ENCODE assay signal across 12 cellular contexts in genomic region chr11:119167077-119167458, GRCh38. TPM values are rescaled to one million over a fixed set of nuclear protein-coding genes. Genes with fewer than 3 reads are reported as not detected.
DNase-seq lines count a peak whose midpoint lies in the region; ATAC-seq, FAIRE-seq and TF ChIP-seq lines count a peak whose summit lies in the region.
"Not testable (repeated sequence)": the region's sequence is repeated elsewhere in the genome, so short reads cannot be mapped to it uniquely, and the experiment has no call there.
"Had no signal": no experiment of that assay in that cellular context is flagged by ENCODE, and none has a peak within 500 bp of the region (broad histone marks: within the 10 kb centered on the region; RNA-seq: fewer than 3 reads in every experiment).

No MANE protein-coding gene starts in this region.

- not testable (repeated sequence) for H3K9me2 ChIP-seq in GM23338 (ENCODE audit: insufficient read depth); PC-9 (ENCODE audit: insufficient read depth)

- not testable (repeated sequence) for TF ChIP-seq EP300 in HepG2 (IDR thresholded peaks at IDR 0.05; ENCODE audit: low read depth in 2 of 2, low read length in 2 of 2); HepG2 (CRISPR knock-in tag; IDR thresholded peaks at IDR 0.05; ENCODE audit: borderline replicate concordance)

- not testable (repeated sequence) for DNase-seq in GM23338 (ENCODE audit: low spot score); PC-9; chondrocyte (ENCODE audit: low spot score); HepG2 (ENCODE audit: low spot score)
- DNase-seq in glomerular visceral epithelial cell (ENCODE audit: extremely low spot score) = peak; percentile 19

- H3K4me1 Mint-ChIP-seq in GM23338 (peaks cover 15% of the 10 kb centered on the region), chondrocyte (ENCODE audit: low read depth) (peaks cover 19% of the 10 kb centered on the region)

- H3K4me3 Mint-ChIP-seq in GM23338; chondrocyte (ENCODE audit: unreplicated experiment): not testable (repeated sequence)

- H3K4me2 ChIP-seq in BLaER1 treated with 17β-estradiol and CSF1 and Interleukin-3, amounts not matched to agents 10 nM and 100 nM = peak overlapping the region in 9 of 11 experiments; percentile 13 to 69 (median 52); a peak in 13 of 22 replicates
- H3K4me2 ChIP-seq in GM23338 (peak overlapping the region; percentile 42; the same call in 1 of the 2 replicates), PC-9 (peak overlapping the region; percentile 22; the same call in 1 of the 2 replicates), HepG2 (ENCODE audit: low read depth, low read length) (peak overlapping the region; percentile 78)

- POLR2A ChIA-PET in PC-9 (lab: Charles Lee; ENCODE audit: unreplicated experiment) = interaction anchor here (0.6 to 1.0 kb wide), 2 partner anchors 82 to 544 kb away, joined by 4 to 5 read pairs; partner anchors contain the start of gene HMBS
- POLR2A ChIA-PET in HepG2 (lab: Yijun Ruan, JAX) = interaction anchor here (0.6 to 3.6 kb wide), 5 partner anchors 14 to 371 kb away, joined by 3 to 31 read pairs (median 3); partner anchors contain the start of genes HINFP, NHERF4 and VPS11

- not testable (repeated sequence) for FAIRE-seq in HepG2 (lab: Jason Lieb, UNC)

- not testable (repeated sequence) for TF ChIP-seq RAD21 in HepG2 (CRISPR knock-in tag; IDR thresholded peaks at IDR 0.05)

- peaks cover 23 to 43% (median 36%) of the 10 kb centered on the region in 10 experiments for H3K4me1 ChIP-seq in BLaER1 treated with 17β-estradiol and CSF1 and Interleukin-3, amounts not matched to agents 10 nM and 100 nM
- peaks cover 12% of the 10 kb centered on the region; the same call in 1 of the 2 replicates for H3K4me1 ChIP-seq in GM23338 (ENCODE audit: insufficient read depth)
- peaks cover 29% of the 10 kb centered on the region for H3K4me1 ChIP-seq in PC-9 (replicated peaks; ENCODE audit: insufficient read depth)
- peaks cover 39% of the 10 kb centered on the region for H3K4me1 ChIP-seq in HepG2 (ENCODE audit: insufficient read depth, low read length)

- not testable (repeated sequence) for H3K27ac ChIP-seq in BLaER1 treated with 17β-estradiol and CSF1 and Interleukin-3, amounts not matched to agents 10 nM and 100 nM; GM23338 (ENCODE audit: low read depth); HepG2 (ENCODE audit: extremely low read length, insufficient read depth, low read length)
- 0 out of 2 replicates have a peak overlapping the region, but pooled peaks have one; percentile 38 for H3K27ac ChIP-seq in PC-9
- H3K27ac ChIP-seq in skin epidermis = peak overlapping the region in 15 of 21 experiments; percentile 17 to 98 (median 54)

- intact Hi-C loops in PC-9 (cut with micrococcal nuclease; ENCODE audit: unreplicated experiment); HepG2 (cut with micrococcal nuclease; ENCODE audit: unreplicated experiment): not testable (repeated sequence)

- not testable (repeated sequence) for H3K36me3 ChIP-seq in BLaER1 treated with 17β-estradiol and CSF1 and Interleukin-3, amounts not matched to agents 10 nM and 100 nM; GM23338 (ENCODE audit: insufficient read depth); PC-9 (ENCODE audit: low read depth); HepG2 (replicated peaks in 1 of 2; ENCODE audit: control insufficient read depth in 1 of 2, insufficient read depth in 2 of 2, low read length in 2 of 2)

- H3K9me3 Mint-ChIP-seq in GM23338; chondrocyte (ENCODE audit: low read depth): not testable (repeated sequence)

- TF ChIP-seq POLR2A in HepG2 (IDR thresholded peaks at IDR 0.05; ENCODE audit: insufficient read depth in 1 of 2, low read depth in 2 of 2, low read length in 2 of 2) = not testable (repeated sequence)

- not testable (repeated sequence) for ATAC-seq in GM23338, HepG2

- H3K4me3 ChIP-seq in BLaER1 treated with 17β-estradiol and CSF1 and Interleukin-3, amounts not matched to agents 10 nM and 100 nM; GM23338; PC-9; skin epidermis: not testable (repeated sequence)
- peak overlapping the region in 1 of 3 experiments; percentile 33; a peak in 1 of 6 replicates for H3K4me3 ChIP-seq in HepG2 (replicated peaks in 1 of 3; ENCODE audit: insufficient read depth in 1 of 3, low read depth in 2 of 3, low read length in 3 of 3)

- BruUV-seq in PC-9 (replicated peaks; lab: Mats Ljungman, UMichigan); HepG2 (replicated peaks; lab: Mats Ljungman, UMichigan): not testable (repeated sequence)

- not testable (repeated sequence) for H3K36me3 Mint-ChIP-seq in GM23338 (ENCODE audit: low read depth); chondrocyte (ENCODE audit: low read depth)

- TF ChIP-seq CTCF in GM23338 (conservative IDR thresholded peaks at IDR 0.05; ENCODE audit: low read depth in 2 of 2); PC-9 (conservative IDR thresholded peaks at IDR 0.05); chondrocyte (IDR thresholded peaks at IDR 0.05); HepG2 (CRISPR knock-in tag; IDR thresholded peaks at IDR 0.05): not testable (repeated sequence)

- not testable (repeated sequence) for H3K27me3 ChIP-seq in BLaER1 treated with 17β-estradiol and CSF1 and Interleukin-3, amounts not matched to agents 10 nM and 100 nM; GM23338 (ENCODE audit: insufficient read depth); PC-9 (ENCODE audit: insufficient read depth, low read depth)
- H3K27me3 ChIP-seq in HepG2 (ENCODE audit: control insufficient read depth in 1 of 2, insufficient read depth in 2 of 2, low read length in 2 of 2) = peaks cover 0 to 10% of the 10 kb centered on the region in 2 experiments; a peak in 2 of 5 replicates

- peak overlapping the region; percentile 67; the same call in 1 of the 2 replicates for H2AFZ ChIP-seq in GM23338
- not testable (repeated sequence) for H2AFZ ChIP-seq in PC-9
- H2AFZ ChIP-seq in HepG2 (ENCODE audit: low read length) = peak overlapping the region; percentile 63

- not testable (repeated sequence) for H4K20me1 ChIP-seq in BLaER1 treated with 17β-estradiol and CSF1 and Interleukin-3, amounts not matched to agents 10 nM and 100 nM; GM23338 (replicated peaks; ENCODE audit: insufficient read depth); PC-9 (ENCODE audit: insufficient read depth); HepG2 (ENCODE audit: insufficient read depth, low read length)

- 4% methylated on average over 10 of the region's 10 CpGs for WGBS in HepG2 (ENCODE audit: low lambda C conversion rate)

- not testable (repeated sequence) for H3K9me3 ChIP-seq in BLaER1 treated with 17β-estradiol and CSF1 and Interleukin-3, amounts not matched to agents 10 nM and 100 nM (replicated peaks in 1 of 11); PC-9 (ENCODE audit: insufficient read depth, low read depth); HepG2 (ENCODE audit: low read length)

- CTCF ChIA-PET in PC-9 (lab: Charles Lee) = interaction anchor here (1.1 kb wide), 1 partner anchor 10 kb away, joined by 3 read pairs; no protein-coding TSS in a partner anchor
- CTCF ChIA-PET in HepG2 (lab: Yijun Ruan, JAX; ENCODE audit: low intra/inter-chr PET ratio, low total read pairs) = interaction anchor here (2.5 kb wide), 1 partner anchor 29 kb away, joined by 13 read pairs; no protein-coding TSS in a partner anchor

- H3K9ac ChIP-seq in BLaER1 treated with 17β-estradiol and CSF1 and Interleukin-3, amounts not matched to agents 10 nM and 100 nM = 0 out of 22 replicates have a peak overlapping the region, but pooled peaks of 1 of the 11 experiments have one; percentile 15
- H3K9ac ChIP-seq in HepG2 (ENCODE audit: insufficient read depth, low read depth, low read length) = peak overlapping the region; percentile 22; the same call in 1 of the 2 replicates

- in situ Hi-C loops in HepG2 (cut with HindIII; ENCODE audit: extremely low pct_ligation_motif_present, low pct_unique_long_range_greater_than_20kb) = not testable (repeated sequence)

- H3F3A ChIP-seq in GM23338 (replicated peaks; ENCODE audit: low read depth) = not testable (repeated sequence)
- H3F3A ChIP-seq in PC-9 (ENCODE audit: insufficient read depth, low read depth) = peaks cover 48% of the 10 kb centered on the region

- not testable (repeated sequence) for H3K79me2 ChIP-seq in GM23338 (replicated peaks; ENCODE audit: insufficient read depth); PC-9 (ENCODE audit: low read depth); HepG2 (ENCODE audit: insufficient read depth, low read length)

- H3K27ac Mint-ChIP-seq in GM23338 = peak overlapping the region; percentile 31; the same call in 1 of the 2 replicates
- H3K27ac Mint-ChIP-seq in chondrocyte (ENCODE audit: unreplicated experiment) = peak overlapping the region; percentile 8

- peaks cover 25% of the 10 kb centered on the region for H3K27me3 Mint-ChIP-seq in GM23338 (ENCODE audit: insufficient read depth, low read depth, poor library complexity)
- H3K27me3 Mint-ChIP-seq in chondrocyte (ENCODE audit: low read depth) = not testable (repeated sequence)

RNA-seq across cellular contexts. Expression of gene NLRX1, which starts 1.5 kb away (rescaled TPM):
- 13.8 and 14.2 TPM in 2 replicates for total RNA-seq in GM23338 (2014; rRNA removed; shearing (Covaris generic))
- 2.8 and 3.4 TPM in 2 replicates for polyA plus RNA-seq in GM23338 (2016; fragmentation: Nextera tagmentation; extraction: Ambion mirVana)
- total RNA-seq in PC-9 (2021) = 18.4 and 22.5 TPM in 2 replicates
- 13.0 to 20.1 TPM (median 19.2 TPM) in 3 replicates for total RNA-seq in chondrocyte
- 6.8 and 11.0 TPM in 2 replicates for total RNA-seq in HepG2 (2016; rRNA removed; fragmentation: Illumina TruSeq; extraction: Trizol)
- 1.4 and 3.1 TPM in 2 replicates for total RNA-seq in HepG2 (2016; cell fraction: cytosol; rRNA removed; fragmentation: Illumina TruSeq; extraction: Trizol; ENCODE audit: low read depth)
- total RNA-seq in HepG2 (2016; cell fraction: insoluble cytoplasmic fraction; rRNA removed; fragmentation: Illumina TruSeq; extraction: Trizol) = 5.5 and 10.0 TPM in 2 replicates
- total RNA-seq in HepG2 (2016; cell fraction: membrane; rRNA removed; fragmentation: Illumina TruSeq; extraction: Trizol) = 5.9 and 7.2 TPM in 2 replicates
- 7.8 and 11.2 TPM in 2 replicates for total RNA-seq in HepG2 (2016; cell fraction: nucleus; rRNA removed; fragmentation: Illumina TruSeq; extraction: Trizol)
- 8.7 and 11.6 TPM in 2 replicates for polyA plus RNA-seq in HepG2 (2011; rRNA removed)
- 8.3 and 12.6 TPM in 2 replicates for polyA plus RNA-seq in HepG2 (2011; cell fraction: cytosol; rRNA removed)
- 22.0 and 23.5 TPM in 2 replicates for polyA plus RNA-seq in HepG2 (2011; cell fraction: nucleus; rRNA removed)
- polyA plus RNA-seq in HepG2 (2012) = 6.1 and 6.9 TPM in 2 replicates
- 1.3 and 1.4 TPM in 2 replicates for polyA plus RNA-seq in HepG2 (2016; cell fraction: cytosol; fragmentation: Illumina TruSeq; extraction: Trizol; ENCODE audit: low read depth)
- 6.2 and 9.2 TPM in 2 replicates for polyA plus RNA-seq in HepG2 (2016; cell fraction: insoluble cytoplasmic fraction; fragmentation: Illumina TruSeq; extraction: Trizol; ENCODE audit: low read depth)
- polyA plus RNA-seq in HepG2 (2016; cell fraction: membrane; fragmentation: Illumina TruSeq; extraction: Trizol; ENCODE audit: low read depth) = 4.5 and 4.6 TPM in 2 replicates
- 16.4 and 17.6 TPM in 2 replicates for polyA plus RNA-seq in HepG2 (2016; cell fraction: nucleus; fragmentation: Illumina TruSeq; extraction: Trizol; ENCODE audit: insufficient read depth, low read depth)
- polyA minus RNA-seq in HepG2 (2011; rRNA and poly(A)+ RNA removed; ENCODE audit: low replicate concordance) = 17.5 and 38.5 TPM in 2 replicates
- polyA minus RNA-seq in HepG2 (2011; cell fraction: cytosol; rRNA and poly(A)+ RNA removed) = 9.4 and 12.5 TPM in 2 replicates
- polyA minus RNA-seq in HepG2 (2011; cell fraction: nucleus; rRNA and poly(A)+ RNA removed) = 8.4 and 9.0 TPM in 2 replicates

RNA-seq across cellular contexts. Expression of gene NHERF4, which starts 18.2 kb away (rescaled TPM):
- total RNA-seq in GM23338 (2014; rRNA removed; shearing (Covaris generic)) = not detected in 2 replicates
- polyA plus RNA-seq in GM23338 (2016; fragmentation: Nextera tagmentation; extraction: Ambion mirVana) = 0.15 TPM in 1 of 2 replicates, not detected in the other
- total RNA-seq in PC-9 (2021) = 0.73 TPM in 1 of 2 replicates, not detected in the other
- total RNA-seq in chondrocyte = not detected in 3 replicates
- 0.24 TPM in 1 of 2 replicates, not detected in the other for total RNA-seq in HepG2 (2016; rRNA removed; fragmentation: Illumina TruSeq; extraction: Trizol)
- not detected in 2 replicates for total RNA-seq in HepG2 (2016; cell fraction: cytosol; rRNA removed; fragmentation: Illumina TruSeq; extraction: Trizol; ENCODE audit: low read depth)
- total RNA-seq in HepG2 (2016; cell fraction: insoluble cytoplasmic fraction; rRNA removed; fragmentation: Illumina TruSeq; extraction: Trizol) = 0.11 TPM in 1 of 2 replicates, not detected in the other
- not detected in 2 replicates for total RNA-seq in HepG2 (2016; cell fraction: membrane; rRNA removed; fragmentation: Illumina TruSeq; extraction: Trizol)
- total RNA-seq in HepG2 (2016; cell fraction: nucleus; rRNA removed; fragmentation: Illumina TruSeq; extraction: Trizol) = 0.16 TPM in 1 of 2 replicates, not detected in the other
- polyA plus RNA-seq in HepG2 (2011; rRNA removed) = 0.12 and 0.38 TPM in 2 replicates
- polyA plus RNA-seq in HepG2 (2011; cell fraction: cytosol; rRNA removed) = not detected in 2 replicates
- 0.42 and 1.1 TPM in 2 replicates for polyA plus RNA-seq in HepG2 (2011; cell fraction: nucleus; rRNA removed)
- polyA plus RNA-seq in HepG2 (2012) = 0.19 TPM in 1 of 2 replicates, not detected in the other
- not detected in 2 replicates for polyA plus RNA-seq in HepG2 (2016; cell fraction: cytosol; fragmentation: Illumina TruSeq; extraction: Trizol; ENCODE audit: low read depth)
- polyA plus RNA-seq in HepG2 (2016; cell fraction: insoluble cytoplasmic fraction; fragmentation: Illumina TruSeq; extraction: Trizol; ENCODE audit: low read depth) = not detected in 2 replicates
- not detected in 2 replicates for polyA plus RNA-seq in HepG2 (2016; cell fraction: membrane; fragmentation: Illumina TruSeq; extraction: Trizol; ENCODE audit: low read depth)
- polyA plus RNA-seq in HepG2 (2016; cell fraction: nucleus; fragmentation: Illumina TruSeq; extraction: Trizol; ENCODE audit: insufficient read depth, low read depth) = 1.5 and 1.7 TPM in 2 replicates
- polyA minus RNA-seq in HepG2 (2011; rRNA and poly(A)+ RNA removed; ENCODE audit: low replicate concordance) = 0.33 and 0.54 TPM in 2 replicates
- not detected in 2 replicates for polyA minus RNA-seq in HepG2 (2011; cell fraction: cytosol; rRNA and poly(A)+ RNA removed)
- polyA minus RNA-seq in HepG2 (2011; cell fraction: nucleus; rRNA and poly(A)+ RNA removed) = 0.62 and 0.77 TPM in 2 replicates
- total RNA-seq: A673; Calu3; CD4-positive, CD25-positive, alpha-beta regulatory T cell; H7 had no signal
- polyA plus RNA-seq: AG04450; CD4-positive, CD25-positive, alpha-beta regulatory T cell had no signal

RNA-seq across cellular contexts. Expression of gene ABCG4, which starts 18.2 kb away (rescaled TPM):
- 1.0 and 1.2 TPM in 2 replicates for total RNA-seq in GM23338 (2014; rRNA removed; shearing (Covaris generic))
- polyA plus RNA-seq in GM23338 (2016; fragmentation: Nextera tagmentation; extraction: Ambion mirVana) = 0.58 and 0.94 TPM in 2 replicates
- 0.11 TPM in 1 of 2 replicates, not detected in the other for total RNA-seq in PC-9 (2021)
- 0.80 to 2.5 TPM (median 2.0 TPM) in 3 replicates for total RNA-seq in chondrocyte
- total RNA-seq in HepG2 (2016; rRNA removed; fragmentation: Illumina TruSeq; extraction: Trizol) = not detected in 2 replicates
- not detected in 2 replicates for total RNA-seq in HepG2 (2016; cell fraction: cytosol; rRNA removed; fragmentation: Illumina TruSeq; extraction: Trizol; ENCODE audit: low read depth)
- not detected in 2 replicates for total RNA-seq in HepG2 (2016; cell fraction: insoluble cytoplasmic fraction; rRNA removed; fragmentation: Illumina TruSeq; extraction: Trizol)
- not detected in 2 replicates for total RNA-seq in HepG2 (2016; cell fraction: membrane; rRNA removed; fragmentation: Illumina TruSeq; extraction: Trizol)
- total RNA-seq in HepG2 (2016; cell fraction: nucleus; rRNA removed; fragmentation: Illumina TruSeq; extraction: Trizol) = not detected in 2 replicates
- not detected in 2 replicates for polyA plus RNA-seq in HepG2 (2011; rRNA removed)
- not detected in 2 replicates for polyA plus RNA-seq in HepG2 (2011; cell fraction: cytosol; rRNA removed)
- polyA plus RNA-seq in HepG2 (2011; cell fraction: nucleus; rRNA removed) = 0.05 TPM in 1 of 2 replicates, not detected in the other
- polyA plus RNA-seq in HepG2 (2012) = not detected in 2 replicates
- not detected in 2 replicates for polyA plus RNA-seq in HepG2 (2016; cell fraction: cytosol; fragmentation: Illumina TruSeq; extraction: Trizol; ENCODE audit: low read depth)
- not detected in 2 replicates for polyA plus RNA-seq in HepG2 (2016; cell fraction: insoluble cytoplasmic fraction; fragmentation: Illumina TruSeq; extraction: Trizol; ENCODE audit: low read depth)
- not detected in 2 replicates for polyA plus RNA-seq in HepG2 (2016; cell fraction: membrane; fragmentation: Illumina TruSeq; extraction: Trizol; ENCODE audit: low read depth)
- not detected in 2 replicates for polyA plus RNA-seq in HepG2 (2016; cell fraction: nucleus; fragmentation: Illumina TruSeq; extraction: Trizol; ENCODE audit: insufficient read depth, low read depth)
- polyA minus RNA-seq in HepG2 (2011; rRNA and poly(A)+ RNA removed; ENCODE audit: low replicate concordance) = 0.52 TPM in 1 of 2 replicates, not detected in the other
- not detected in 2 replicates for polyA minus RNA-seq in HepG2 (2011; cell fraction: cytosol; rRNA and poly(A)+ RNA removed)
- not detected in 2 replicates for polyA minus RNA-seq in HepG2 (2011; cell fraction: nucleus; rRNA and poly(A)+ RNA removed)
- total RNA-seq: A673; Calu3; CD4-positive, CD25-positive, alpha-beta regulatory T cell had no signal
- polyA plus RNA-seq: CD4-positive, CD25-positive, alpha-beta regulatory T cell had no signal

RNA-seq across cellular contexts. Expression of gene CBL, which starts 39.1 kb away (rescaled TPM):
- 67.6 and 67.8 TPM in 2 replicates for total RNA-seq in GM23338 (2014; rRNA removed; shearing (Covaris generic))
- polyA plus RNA-seq in GM23338 (2016; fragmentation: Nextera tagmentation; extraction: Ambion mirVana) = 31.6 and 40.1 TPM in 2 replicates
- 26.3 and 32.9 TPM in 2 replicates for total RNA-seq in PC-9 (2021)
- 17.8 to 25.8 TPM (median 25.5 TPM) in 3 replicates for total RNA-seq in chondrocyte
- total RNA-seq in HepG2 (2016; rRNA removed; fragmentation: Illumina TruSeq; extraction: Trizol) = 7.4 and 11.0 TPM in 2 replicates
- total RNA-seq in HepG2 (2016; cell fraction: cytosol; rRNA removed; fragmentation: Illumina TruSeq; extraction: Trizol; ENCODE audit: low read depth) = 1.9 TPM in 2 replicates
- 7.0 and 10.4 TPM in 2 replicates for total RNA-seq in HepG2 (2016; cell fraction: insoluble cytoplasmic fraction; rRNA removed; fragmentation: Illumina TruSeq; extraction: Trizol)
- 3.6 and 3.8 TPM in 2 replicates for total RNA-seq in HepG2 (2016; cell fraction: membrane; rRNA removed; fragmentation: Illumina TruSeq; extraction: Trizol)
- total RNA-seq in HepG2 (2016; cell fraction: nucleus; rRNA removed; fragmentation: Illumina TruSeq; extraction: Trizol) = 7.7 and 8.2 TPM in 2 replicates
- 5.5 and 6.6 TPM in 2 replicates for polyA plus RNA-seq in HepG2 (2011; rRNA removed)
- 3.7 and 5.6 TPM in 2 replicates for polyA plus RNA-seq in HepG2 (2011; cell fraction: cytosol; rRNA removed)
- polyA plus RNA-seq in HepG2 (2011; cell fraction: nucleus; rRNA removed) = 5.9 and 7.4 TPM in 2 replicates
- polyA plus RNA-seq in HepG2 (2012) = 4.8 and 5.0 TPM in 2 replicates
- 0.28 and 0.44 TPM in 2 replicates for polyA plus RNA-seq in HepG2 (2016; cell fraction: cytosol; fragmentation: Illumina TruSeq; extraction: Trizol; ENCODE audit: low read depth)
- polyA plus RNA-seq in HepG2 (2016; cell fraction: insoluble cytoplasmic fraction; fragmentation: Illumina TruSeq; extraction: Trizol; ENCODE audit: low read depth) = 7.1 and 7.8 TPM in 2 replicates
- 0.90 and 0.94 TPM in 2 replicates for polyA plus RNA-seq in HepG2 (2016; cell fraction: membrane; fragmentation: Illumina TruSeq; extraction: Trizol; ENCODE audit: low read depth)
- 7.5 and 8.7 TPM in 2 replicates for polyA plus RNA-seq in HepG2 (2016; cell fraction: nucleus; fragmentation: Illumina TruSeq; extraction: Trizol; ENCODE audit: insufficient read depth, low read depth)
- 8.8 and 10.6 TPM in 2 replicates for polyA minus RNA-seq in HepG2 (2011; rRNA and poly(A)+ RNA removed; ENCODE audit: low replicate concordance)
- polyA minus RNA-seq in HepG2 (2011; cell fraction: cytosol; rRNA and poly(A)+ RNA removed) = 7.7 and 9.4 TPM in 2 replicates
- polyA minus RNA-seq in HepG2 (2011; cell fraction: nucleus; rRNA and poly(A)+ RNA removed) = 8.6 and 11.1 TPM in 2 replicates

RNA-seq across cellular contexts. Expression of gene HINFP, which starts 45.7 kb away (rescaled TPM):
- 29.2 and 29.6 TPM in 2 replicates for total RNA-seq in GM23338 (2014; rRNA removed; shearing (Covaris generic))
- 12.6 and 12.8 TPM in 2 replicates for polyA plus RNA-seq in GM23338 (2016; fragmentation: Nextera tagmentation; extraction: Ambion mirVana)
- 34.9 and 35.5 TPM in 2 replicates for total RNA-seq in PC-9 (2021)
- total RNA-seq in chondrocyte = 16.9 to 22.9 TPM (median 21.9 TPM) in 3 replicates
- total RNA-seq in HepG2 (2016; rRNA removed; fragmentation: Illumina TruSeq; extraction: Trizol) = 13.3 and 15.1 TPM in 2 replicates
- total RNA-seq in HepG2 (2016; cell fraction: cytosol; rRNA removed; fragmentation: Illumina TruSeq; extraction: Trizol; ENCODE audit: low read depth) = 19.3 and 21.2 TPM in 2 replicates
- 13.0 and 15.1 TPM in 2 replicates for total RNA-seq in HepG2 (2016; cell fraction: insoluble cytoplasmic fraction; rRNA removed; fragmentation: Illumina TruSeq; extraction: Trizol)
- total RNA-seq in HepG2 (2016; cell fraction: membrane; rRNA removed; fragmentation: Illumina TruSeq; extraction: Trizol) = 11.9 and 13.6 TPM in 2 replicates
- total RNA-seq in HepG2 (2016; cell fraction: nucleus; rRNA removed; fragmentation: Illumina TruSeq; extraction: Trizol) = 14.0 and 18.0 TPM in 2 replicates
- polyA plus RNA-seq in HepG2 (2011; rRNA removed) = 21.4 and 27.5 TPM in 2 replicates
- polyA plus RNA-seq in HepG2 (2011; cell fraction: cytosol; rRNA removed) = 15.9 and 17.5 TPM in 2 replicates
- polyA plus RNA-seq in HepG2 (2011; cell fraction: nucleus; rRNA removed) = 47.6 and 50.8 TPM in 2 replicates
- polyA plus RNA-seq in HepG2 (2012) = 8.2 and 13.4 TPM in 2 replicates
- 2.5 and 2.6 TPM in 2 replicates for polyA plus RNA-seq in HepG2 (2016; cell fraction: cytosol; fragmentation: Illumina TruSeq; extraction: Trizol; ENCODE audit: low read depth)
- 14.5 and 17.5 TPM in 2 replicates for polyA plus RNA-seq in HepG2 (2016; cell fraction: insoluble cytoplasmic fraction; fragmentation: Illumina TruSeq; extraction: Trizol; ENCODE audit: low read depth)
- 4.6 and 5.7 TPM in 2 replicates for polyA plus RNA-seq in HepG2 (2016; cell fraction: membrane; fragmentation: Illumina TruSeq; extraction: Trizol; ENCODE audit: low read depth)
- polyA plus RNA-seq in HepG2 (2016; cell fraction: nucleus; fragmentation: Illumina TruSeq; extraction: Trizol; ENCODE audit: insufficient read depth, low read depth) = 29.7 and 32.0 TPM in 2 replicates
- 40.6 and 44.8 TPM in 2 replicates for polyA minus RNA-seq in HepG2 (2011; rRNA and poly(A)+ RNA removed; ENCODE audit: low replicate concordance)
- polyA minus RNA-seq in HepG2 (2011; cell fraction: cytosol; rRNA and poly(A)+ RNA removed) = 12.8 and 13.3 TPM in 2 replicates
- 32.8 and 34.8 TPM in 2 replicates for polyA minus RNA-seq in HepG2 (2011; cell fraction: nucleus; rRNA and poly(A)+ RNA removed)

Comparison
In these comparisons a context has a peak if more than half of its experiments do, and no peak if none do; other contexts are left out.
1. H3K4me2 ChIP-seq: peak in every context shown above with its lines; median percentile 78 in HepG2; 52 in BLaER1 treated with 17β-estradiol and CSF1 and Interleukin-3, amounts not matched to agents 10 nM and 100 nM; 42 in GM23338; 22 in PC-9.